17 cellular contexts compared by ENCODE assay signal in the genomic region with DNA sequence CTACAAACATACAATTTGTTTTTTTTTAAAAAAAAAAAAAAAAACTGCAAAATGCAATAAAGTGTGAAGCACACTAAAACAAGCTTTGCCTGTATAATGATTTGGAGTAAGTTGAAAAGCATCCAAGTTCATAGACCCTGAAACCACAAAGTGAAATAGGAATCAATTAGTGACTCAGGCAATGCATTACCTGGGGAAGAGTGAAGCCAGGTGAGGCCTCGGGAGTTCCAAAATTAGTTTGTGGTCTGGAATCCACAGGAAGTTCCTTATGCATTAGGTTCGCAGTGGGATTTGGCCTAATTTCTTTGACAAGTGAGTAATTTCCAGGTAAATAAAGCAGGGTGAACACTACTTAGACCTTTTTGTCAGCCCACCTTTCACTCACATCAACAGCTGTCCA.
"Had no signal": no experiment of that assay in that cellular context is flagged by ENCODE, and none has a peak within 500 bp of the region (broad histone marks: within the 10 kb centered on the region; RNA-seq: fewer than 3 reads in every experiment).

No MANE protein-coding gene starts in this region.

- H3K27ac ChIP-seq: left ventricle myocardium inferior, thyroid gland had no signal

- H3K4me1 Mint-ChIP-seq: activated CD4-positive, alpha-beta T cell treated with anti-CD3 and anti-CD28 coated beads for 36 hours; WTC11 had no signal

- DNase-seq: activated CD4-positive, alpha-beta T cell treated with anti-CD3 and anti-CD28 coated beads for 36 hours; activated CD4-positive, alpha-beta T cell treated with anti-CD3 and anti-CD28 coated beads, Interleukin-2, amount 50 U/mL, for 48 hours; activated T-cell treated with anti-CD3 and anti-CD28 coated beads for 4 hours; amniotic stem cell; foreskin melanocyte; hypothalamus; kidney; left ventricle myocardium inferior; occipital lobe; posterior cingulate gyrus; stimulated activated CD4-positive, alpha-beta T cell treated with anti-CD3 and anti-CD28 coated beads, Interleukin-12 subunit alpha, Interleukin-12 subunit beta, amount 100 ng/mL, for 4 hours; stimulated activated CD4-positive, alpha-beta T cell treated with anti-CD3 and anti-CD28 coated beads, Interleukin-1b, Interleukin-23, amount 100 ng/mL, for 48 hours; stimulated activated CD8-positive, alpha-beta memory T cell treated with anti-CD3 and anti-CD28 coated beads, Interleukin-4, amount 100 ng/mL, for 48 hours; stimulated activated naive CD4-positive, alpha-beta T cell; thyroid gland had no signal

- H3K27me3 Mint-ChIP-seq: activated CD4-positive, alpha-beta T cell treated with anti-CD3 and anti-CD28 coated beads for 36 hours; activated naive CD8-positive, alpha-beta T cell had no signal

- H3K27me3 ChIP-seq: thyroid gland had no signal

- ATAC-seq: activated CD4-positive, alpha-beta T cell treated with anti-CD3 and anti-CD28 coated beads for 36 hours; WTC11 had no signal

- H3K4me3 ChIP-seq: left ventricle myocardium inferior, thyroid gland had no signal

- H3K36me3 ChIP-seq: left ventricle myocardium inferior, thyroid gland had no signal

- H3K4me1 ChIP-seq: left ventricle myocardium inferior, thyroid gland had no signal

- H3K27ac Mint-ChIP-seq: activated CD4-positive, alpha-beta T cell treated with anti-CD3 and anti-CD28 coated beads for 36 hours; activated naive CD8-positive, alpha-beta T cell; WTC11 had no signal

- H3K4me3 Mint-ChIP-seq: activated CD4-positive, alpha-beta T cell treated with anti-CD3 and anti-CD28 coated beads for 36 hours; activated naive CD8-positive, alpha-beta T cell; WTC11 had no signal

- H3K36me3 Mint-ChIP-seq: activated naive CD8-positive, alpha-beta T cell had no signal

- H3K9me3 ChIP-seq: thyroid gland had no signal
